ENCODE assay signal across 15 cellular contexts in genomic region chr7:50329775-50330174, GRCh38. TPM values are rescaled to one million over a fixed set of nuclear protein-coding genes. Genes with fewer than 3 reads are reported as not detected.
DNase-seq lines count a peak whose midpoint lies in the region; ATAC-seq, FAIRE-seq and TF ChIP-seq lines count a peak whose summit lies in the region.
"Had no signal": no experiment of that assay in that cellular context is flagged by ENCODE, and none has a peak within 500 bp of the region (broad histone marks: within the 10 kb centered on the region; RNA-seq: fewer than 3 reads in every experiment).

No MANE protein-coding gene starts in this region.

- H3K4me3 ChIP-seq in MM.1S (ENCODE audit: low read length), result no peak overlapping the region
- H3K4me3 ChIP-seq: body of pancreas, left lung had no signal

- H3K4me1 Mint-ChIP-seq in memory B cell (peaks cover 39% of the 10 kb centered on the region), progenitor cell of endocrine pancreas (ENCODE audit: low read depth) (no peaks in the 10 kb centered on the region)

- no peaks in the 10 kb centered on the region for H4K20me1 ChIP-seq in MM.1S (ENCODE audit: insufficient read depth, low read length)

- peak; percentile 13 for ATAC-seq in GM19463 (IDR thresholded peaks at IDR 0.05; ENCODE audit: unreplicated experiment)
- peak; percentile 77 for ATAC-seq in memory B cell (ENCODE audit: low read depth)
- no peak for ATAC-seq in foreskin keratinocyte
- ATAC-seq: body of pancreas, left lung had no signal

- peaks cover 27% of the 10 kb centered on the region for H3F3A ChIP-seq in MM.1S (ENCODE audit: insufficient read depth, low read length)

- no peaks in the 10 kb centered on the region for H3K27me3 Mint-ChIP-seq in memory B cell
- H3K27me3 Mint-ChIP-seq in progenitor cell of endocrine pancreas, result peaks cover 23% of the 10 kb centered on the region

- H3K9ac ChIP-seq in MM.1S (ENCODE audit: low read length), result no peak overlapping the region

- H3K36me3 ChIP-seq in MM.1S (replicated peaks; ENCODE audit: insufficient read depth, low read length), result no peaks in the 10 kb centered on the region; the same call in none of the 2 replicates

- peaks cover 96% of the 10 kb centered on the region for H3K79me2 ChIP-seq in MM.1S (ENCODE audit: low read length)

- TF ChIP-seq CTCF in MM.1S (IDR thresholded peaks at IDR 0.05; ENCODE audit: low read length) (no peak), foreskin keratinocyte (conservative IDR thresholded peaks at IDR 0.05) (no peak), progenitor cell of endocrine pancreas (IDR thresholded peaks at IDR 0.05; ENCODE audit: unreplicated experiment) (no peak)

- no peak overlapping the region for H2AFZ ChIP-seq in MM.1S (ENCODE audit: low read length)

- H3K27ac ChIP-seq in MM.1S (ENCODE audit: low read length), result peak overlapping the region; percentile 35; the same call in 1 of the 2 replicates
- no peak overlapping the region for H3K27ac ChIP-seq in foreskin keratinocyte
- H3K27ac ChIP-seq: body of pancreas, epithelial cell of prostate had no signal

- H3K36me3 Mint-ChIP-seq in memory B cell (peaks cover 26% of the 10 kb centered on the region), progenitor cell of endocrine pancreas (ENCODE audit: insufficient read depth) (no peaks in the 10 kb centered on the region)
- H3K36me3 Mint-ChIP-seq: type B pancreatic cell had no signal

- H3K27me3 ChIP-seq in MM.1S (replicated peaks; ENCODE audit: insufficient read depth, low read length) (no peaks in the 10 kb centered on the region), foreskin keratinocyte (peaks cover 7% of the 10 kb centered on the region)
- H3K27me3 ChIP-seq: body of pancreas had no signal

- H3K4me1 ChIP-seq in MM.1S (ENCODE audit: low read length), result peaks cover 47% of the 10 kb centered on the region
- H3K4me1 ChIP-seq in foreskin keratinocyte, result no peaks in the 10 kb centered on the region
- H3K4me1 ChIP-seq: body of pancreas had no signal

- FAIRE-seq in GM12892 (lab: Jason Lieb, UNC), result peak; percentile 85

- H3K9me3 Mint-ChIP-seq in memory B cell, result no peaks in the 10 kb centered on the region
- H3K9me3 Mint-ChIP-seq in progenitor cell of endocrine pancreas (ENCODE audit: low read depth), result no peaks in the 10 kb centered on the region
- H3K9me3 Mint-ChIP-seq: type B pancreatic cell had no signal

- no peak for TF ChIP-seq POLR2A in GM12892 (IDR thresholded peaks at IDR 0.05; ENCODE audit: low read depth, low read length)

- DNase-seq in GM12892 (ENCODE audit: insufficient read length) (no peak), MM.1S (no peak), memory B cell (ENCODE audit: low spot score in 2 of 2) (peak in 1 of 2 donors; percentile 56), foreskin keratinocyte (no peak), cerebellar nuclear complex (lab: John Stamatoyannopoulos, UW) (no peak), progenitor cell of endocrine pancreas (ENCODE audit: low spot score, unreplicated experiment) (no peak)
- no peak for DNase-seq in effector CD4-positive, alpha-beta T cell
- DNase-seq: body of pancreas, DMS 273 treated with DMSO at 0.1 percent for 48 hours, left lung had no signal

- no peaks in the 10 kb centered on the region for H3K9me2 ChIP-seq in MM.1S (replicated peaks; ENCODE audit: insufficient read depth, low read length)

- H3K27ac Mint-ChIP-seq in memory B cell (no peak overlapping the region), progenitor cell of endocrine pancreas (no peak overlapping the region)
- H3K27ac Mint-ChIP-seq: type B pancreatic cell had no signal

- H3K4me2 ChIP-seq in MM.1S (ENCODE audit: low read depth, low read length), result peak overlapping the region; percentile 51; the same call in 1 of the 2 replicates

- H3K9me3 ChIP-seq in MM.1S (replicated peaks; ENCODE audit: insufficient read depth, low read length), result no peaks in the 10 kb centered on the region
- H3K9me3 ChIP-seq: body of pancreas, left lung had no signal

- H3K4me3 Mint-ChIP-seq in memory B cell, result peak overlapping the region; percentile 75
- H3K4me3 Mint-ChIP-seq in progenitor cell of endocrine pancreas (ENCODE audit: low read depth), result no peak overlapping the region
- H3K4me3 Mint-ChIP-seq: neural crest cell, type B pancreatic cell had no signal

RNA-seq across cellular contexts. Expression of gene IKZF1, which starts 25.3 kb away (rescaled TPM):
- 25.1 TPM for polyA plus RNA-seq in GM12892 (2012; ENCODE audit: missing spikeins)
- total RNA-seq in foreskin keratinocyte, result not detected in 2 replicates
- polyA plus RNA-seq in foreskin keratinocyte, result not detected in 2 replicates
- total RNA-seq in progenitor cell of endocrine pancreas, result 0.36 and 0.42 TPM in 2 replicates
- total RNA-seq: MCF 10A had no signal
